Comparison of ENCODE assay signal across 13 cellular contexts in genomic region chr1:2442676-2443075, GRCh38.
"Had no signal": no experiment of that assay in that cellular context is flagged by ENCODE, and none has a peak within 500 bp of the region (broad histone marks: within the 10 kb centered on the region; RNA-seq: fewer than 3 reads in every experiment).

No MANE protein-coding gene starts in this region.

- H3K36me3 ChIP-seq: SJCRH30, transverse colon had no signal

- H3K4me3 ChIP-seq: mucosa of descending colon, SJCRH30, transverse colon had no signal

- H3K4me3 Mint-ChIP-seq: activated CD4-positive, alpha-beta memory T cell treated with anti-CD3 and anti-CD28 coated beads for 36 hours; activated naive CD8-positive, alpha-beta T cell treated with anti-CD3 and anti-CD28 coated beads, Interleukin-2, amount 10 ng/mL, durations not matched to agents 7 days and 5 days; activated T-cell treated with anti-CD3 and anti-CD28 coated beads, Interleukin-2, amount 50 U/mL, for 72 hours; nephron progenitor cell had no signal

- H3K27ac Mint-ChIP-seq: activated CD4-positive, alpha-beta memory T cell treated with anti-CD3 and anti-CD28 coated beads for 36 hours; activated naive CD8-positive, alpha-beta T cell treated with anti-CD3 and anti-CD28 coated beads, Interleukin-2, amount 10 ng/mL, durations not matched to agents 7 days and 5 days; activated T-cell treated with anti-CD3 and anti-CD28 coated beads, Interleukin-2, amount 50 U/mL, for 72 hours; immature natural killer cell; nephron progenitor cell had no signal

- H3K9ac ChIP-seq: parathyroid adenoma had no signal

- ATAC-seq: left colon, mucosa of descending colon had no signal

- H3K4me1 ChIP-seq: parathyroid adenoma, transverse colon had no signal

- H3K9me3 ChIP-seq: mucosa of descending colon, SJCRH30, transverse colon had no signal

- DNase-seq: activated CD4-positive, alpha-beta memory T cell treated with anti-CD3 and anti-CD28 coated beads for 36 hours; activated CD4-positive, alpha-beta T cell treated with anti-CD3 and anti-CD28 coated beads for 1 hour; activated gamma-delta T cell treated with Interleukin-2 at 50 U/mL for 16 hours; activated naive CD8-positive, alpha-beta T cell treated with anti-CD3 and anti-CD28 coated beads, Interleukin-2, amount 10 ng/mL, durations not matched to agents 7 days and 5 days; activated T-cell treated with anti-CD3 and anti-CD28 coated beads, Interleukin-2, amount 50 U/mL, for 72 hours; immature natural killer cell; left colon; mucosa of descending colon; SJCRH30; small intestine; transverse colon had no signal

- H3K4me1 Mint-ChIP-seq: activated naive CD8-positive, alpha-beta T cell treated with anti-CD3 and anti-CD28 coated beads, Interleukin-2, amount 10 ng/mL, durations not matched to agents 7 days and 5 days had no signal

- H3K9me3 Mint-ChIP-seq: activated CD4-positive, alpha-beta memory T cell treated with anti-CD3 and anti-CD28 coated beads for 36 hours; activated naive CD8-positive, alpha-beta T cell treated with anti-CD3 and anti-CD28 coated beads, Interleukin-2, amount 10 ng/mL, durations not matched to agents 7 days and 5 days; activated T-cell treated with anti-CD3 and anti-CD28 coated beads, Interleukin-2, amount 50 U/mL, for 72 hours; immature natural killer cell; nephron progenitor cell had no signal

- H3K36me3 Mint-ChIP-seq: activated CD4-positive, alpha-beta memory T cell treated with anti-CD3 and anti-CD28 coated beads for 36 hours; activated naive CD8-positive, alpha-beta T cell treated with anti-CD3 and anti-CD28 coated beads, Interleukin-2, amount 10 ng/mL, durations not matched to agents 7 days and 5 days; immature natural killer cell had no signal

- H3K79me2 ChIP-seq: parathyroid adenoma had no signal

- FAIRE-seq: small intestine had no signal

- H2AFZ ChIP-seq: parathyroid adenoma had no signal

- H3K27ac ChIP-seq: parathyroid adenoma, SJCRH30, transverse colon had no signal
